In genomic region chr12:5258498-5258897, GRCh38 we compare ENCODE assay signal across 12 cellular contexts.
DNase-seq lines count a peak whose midpoint lies in the region; ATAC-seq and TF ChIP-seq lines count a peak whose summit lies in the region.
"Had no signal": no experiment of that assay in that cellular context is flagged by ENCODE, and none has a peak within 500 bp of the region (broad histone marks: within the 10 kb centered on the region; RNA-seq: fewer than 3 reads in every experiment).

No MANE protein-coding gene starts in this region.

- no peak for TF ChIP-seq EP300 in Ishikawa (IDR thresholded peaks at IDR 0.05; ENCODE audit: borderline replicate concordance)

- H3K27ac Mint-ChIP-seq in activated CD8-positive, alpha-beta T cell treated with anti-CD3 and anti-CD28 coated beads, Interleukin-2, amount 10 ng/mL, durations not matched to agents 7 days and 5 days: no peak overlapping the region
- H3K27ac Mint-ChIP-seq: activated T-cell treated with anti-CD3 and anti-CD28 coated beads, Interleukin-2, amount 50 U/mL, for 24 hours had no signal

- no peak overlapping the region for H3K4me3 Mint-ChIP-seq in activated CD8-positive, alpha-beta T cell treated with anti-CD3 and anti-CD28 coated beads, Interleukin-2, amount 10 ng/mL, durations not matched to agents 7 days and 5 days
- H3K4me3 Mint-ChIP-seq: activated T-cell treated with anti-CD3 and anti-CD28 coated beads, Interleukin-2, amount 50 U/mL, for 24 hours had no signal

- no peaks in the 10 kb centered on the region for H3K4me1 Mint-ChIP-seq in activated CD8-positive, alpha-beta T cell treated with anti-CD3 and anti-CD28 coated beads, Interleukin-2, amount 10 ng/mL, durations not matched to agents 7 days and 5 days (ENCODE audit: low read depth)

- H3K9me3 Mint-ChIP-seq in activated CD8-positive, alpha-beta T cell treated with anti-CD3 and anti-CD28 coated beads, Interleukin-2, amount 10 ng/mL, durations not matched to agents 7 days and 5 days (ENCODE audit: insufficient read depth): no peaks in the 10 kb centered on the region
- H3K9me3 Mint-ChIP-seq: activated T-cell treated with anti-CD3 and anti-CD28 coated beads, Interleukin-2, amount 50 U/mL, for 24 hours had no signal

- peak; percentile 90 for DNase-seq in EL
- DNase-seq in epithelial cell of prostate (ENCODE audit: low read depth, low spot score): peak; percentile 73
- DNase-seq in sciatic nerve (ENCODE audit: low spot score): no peak
- no peak for DNase-seq in activated CD8-positive, alpha-beta T cell treated with anti-CD3 and anti-CD28 coated beads, Interleukin-2, amount 10 ng/mL, durations not matched to agents 7 days and 5 days
- DNase-seq in NCI-H128 (lab: John Stamatoyannopoulos, UW; ENCODE audit: unreplicated experiment): no peak
- DNase-seq: activated CD4-positive, alpha-beta T cell treated with anti-CD3 and anti-CD28 coated beads for 4 hours; activated T-cell treated with anti-CD3 and anti-CD28 coated beads, Interleukin-2, amount 50 U/mL, for 24 hours; Peyer's patch; stimulated activated naive CD8-positive, alpha-beta T cell treated with anti-CD3 and anti-CD28 coated beads, Interleukin-15, Interleukin-2, amounts not matched to agents 100 U/mL and 50 U/mL, for 24 hours had no signal

- no peaks in the 10 kb centered on the region for H3K36me3 Mint-ChIP-seq in activated CD8-positive, alpha-beta T cell treated with anti-CD3 and anti-CD28 coated beads, Interleukin-2, amount 10 ng/mL, durations not matched to agents 7 days and 5 days (ENCODE audit: low read depth)

- CTCF ChIA-PET in activated CD8-positive, alpha-beta T cell treated with anti-CD3 and anti-CD28 coated beads, Interleukin-2, amount 10 ng/mL, durations not matched to agents 7 days and 5 days (lab: Charles Lee): no interaction called here

- no peak for TF ChIP-seq RAD21 in Ishikawa (IDR thresholded peaks at IDR 0.05; ENCODE audit: low read depth)

- POLR2A ChIA-PET in activated CD8-positive, alpha-beta T cell treated with anti-CD3 and anti-CD28 coated beads, Interleukin-2, amount 10 ng/mL, durations not matched to agents 7 days and 5 days (lab: Charles Lee): no interaction called here

- intact Hi-C loops in sciatic nerve (cut with DNase I): no loop called here

- no peaks in the 10 kb centered on the region for H3K27me3 Mint-ChIP-seq in activated CD8-positive, alpha-beta T cell treated with anti-CD3 and anti-CD28 coated beads, Interleukin-2, amount 10 ng/mL, durations not matched to agents 7 days and 5 days (ENCODE audit: low read depth)

- no peak overlapping the region for H3K27ac ChIP-seq in epithelial cell of prostate
- H3K27ac ChIP-seq: neutrophil, Peyer's patch had no signal

- ATAC-seq in sciatic nerve: peak; percentile 87
- ATAC-seq in activated CD8-positive, alpha-beta T cell treated with anti-CD3 and anti-CD28 coated beads, Interleukin-2, amount 10 ng/mL, durations not matched to agents 7 days and 5 days: no peak
- ATAC-seq in GM18870 (IDR thresholded peaks at IDR 0.05; ENCODE audit: unreplicated experiment): no peak
- ATAC-seq: stimulated activated naive CD8-positive, alpha-beta T cell treated with anti-CD3 and anti-CD28 coated beads, Interleukin-15, Interleukin-2, amounts not matched to agents 100 U/mL and 50 U/mL, for 24 hours had no signal

TF ChIP-seq in Ishikawa, 13 proteins besides CTCF, POLR2A, EP300 and RAD21:
- 0 out of 2 replicates have a peak, but pooled peaks have one; percentile 22 for TF ChIP-seq MAX (IDR thresholded peaks at IDR 0.05)
- TF ChIP-seq CEBPB (IDR thresholded peaks at IDR 0.05): no peak

Comparison
In these comparisons a context has a peak if more than half of its experiments do, and no peak if none do; other contexts are left out.
1. DNase-seq: peak in EL (single experiment) and epithelial cell of prostate (single experiment); none in sciatic nerve (single experiment), activated CD8-positive, alpha-beta T cell treated with anti-CD3 and anti-CD28 coated beads, Interleukin-2, amount 10 ng/mL, durations not matched to agents 7 days and 5 days (single experiment) and NCI-H128 (single experiment).